In the genomic region with DNA sequence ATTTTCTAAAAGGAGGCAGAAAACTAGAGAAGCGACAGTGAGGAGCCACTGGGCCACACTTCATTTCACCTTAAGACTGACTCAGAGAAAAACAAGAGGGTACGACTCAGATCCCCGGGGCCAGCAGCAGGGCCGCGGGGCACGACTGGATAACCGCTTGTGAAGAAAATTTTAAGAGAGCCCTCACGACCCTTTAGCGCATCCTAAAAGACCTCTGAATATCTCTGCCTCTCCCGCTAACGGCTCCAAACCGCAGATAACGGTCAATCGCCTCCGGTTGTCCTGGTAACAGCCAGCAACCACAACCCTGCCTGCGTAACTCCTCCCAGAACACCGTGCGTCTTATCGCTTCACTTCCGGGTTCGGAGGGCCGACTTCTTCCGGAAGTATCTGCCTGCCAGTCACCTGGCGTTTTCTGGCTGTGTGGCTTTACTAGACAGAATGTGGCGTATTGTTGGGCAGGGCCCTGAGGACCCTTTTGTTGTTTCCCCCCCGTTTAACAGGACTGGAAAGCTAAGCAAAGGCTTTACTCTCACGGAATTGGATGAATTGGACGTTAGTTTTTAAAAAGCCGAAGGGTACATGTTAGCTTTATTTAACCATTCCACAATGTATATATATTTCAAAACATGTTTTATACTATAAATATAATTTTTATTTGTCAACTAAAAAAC, we compare ENCODE assay signal across 1 cellular context.
TF ChIP-seq lines count a peak whose summit lies in the region.

No MANE protein-coding gene starts in this region.

TF ChIP-seq in HepG2, 621 proteins besides CTCF, POLR2A, EP300 and RAD21 (continued from another document and continues in another):
- TF ChIP-seq, protein P1, sequence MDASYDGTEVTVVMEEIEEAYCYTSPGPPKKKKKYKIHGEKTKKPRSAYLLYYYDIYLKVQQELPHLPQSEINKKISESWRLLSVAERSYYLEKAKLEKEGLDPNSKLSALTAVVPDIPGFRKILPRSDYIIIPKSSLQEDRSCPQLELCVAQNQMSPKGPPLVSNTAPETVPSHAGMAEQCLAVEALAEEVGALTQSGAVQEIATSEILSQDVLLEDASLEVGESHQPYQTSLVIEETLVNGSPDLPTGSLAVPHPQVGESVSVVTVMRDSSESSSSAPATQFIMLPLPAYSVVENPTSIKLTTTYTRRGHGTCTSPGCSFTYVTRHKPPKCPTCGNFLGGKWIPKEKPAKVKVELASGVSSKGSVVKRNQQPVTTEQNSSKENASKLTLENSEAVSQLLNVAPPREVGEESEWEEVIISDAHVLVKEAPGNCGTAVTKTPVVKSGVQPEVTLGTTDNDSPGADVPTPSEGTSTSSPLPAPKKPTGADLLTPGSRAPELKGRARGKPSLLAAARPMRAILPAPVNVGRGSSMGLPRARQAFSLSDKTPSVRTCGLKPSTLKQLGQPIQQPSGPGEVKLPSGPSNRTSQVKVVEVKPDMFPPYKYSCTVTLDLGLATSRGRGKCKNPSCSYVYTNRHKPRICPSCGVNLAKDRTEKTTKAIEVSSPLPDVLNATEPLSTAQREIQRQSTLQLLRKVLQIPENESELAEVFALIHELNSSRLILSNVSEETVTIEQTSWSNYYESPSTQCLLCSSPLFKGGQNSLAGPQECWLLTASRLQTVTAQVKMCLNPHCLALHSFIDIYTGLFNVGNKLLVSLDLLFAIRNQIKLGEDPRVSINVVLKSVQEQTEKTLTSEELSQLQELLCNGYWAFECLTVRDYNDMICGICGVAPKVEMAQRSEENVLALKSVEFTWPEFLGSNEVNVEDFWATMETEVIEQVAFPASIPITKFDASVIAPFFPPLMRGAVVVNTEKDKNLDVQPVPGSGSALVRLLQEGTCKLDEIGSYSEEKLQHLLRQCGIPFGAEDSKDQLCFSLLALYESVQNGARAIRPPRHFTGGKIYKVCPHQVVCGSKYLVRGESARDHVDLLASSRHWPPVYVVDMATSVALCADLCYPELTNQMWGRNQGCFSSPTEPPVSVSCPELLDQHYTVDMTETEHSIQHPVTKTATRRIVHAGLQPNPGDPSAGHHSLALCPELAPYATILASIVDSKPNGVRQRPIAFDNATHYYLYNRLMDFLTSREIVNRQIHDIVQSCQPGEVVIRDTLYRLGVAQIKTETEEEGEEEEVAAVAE (CRISPR knock-in tag; IDR thresholded peaks at IDR 0.05; ENCODE audit: borderline replicate concordance), result peak; percentile 98
- TF ChIP-seq ATAD3A (CRISPR knock-in tag; IDR thresholded peaks at IDR 0.05), result no peak
- no peak for TF ChIP-seq ZNF75D (CRISPR knock-in tag; IDR thresholded peaks at IDR 0.05; ENCODE audit: borderline replicate concordance)
- TF ChIP-seq, protein P2, sequence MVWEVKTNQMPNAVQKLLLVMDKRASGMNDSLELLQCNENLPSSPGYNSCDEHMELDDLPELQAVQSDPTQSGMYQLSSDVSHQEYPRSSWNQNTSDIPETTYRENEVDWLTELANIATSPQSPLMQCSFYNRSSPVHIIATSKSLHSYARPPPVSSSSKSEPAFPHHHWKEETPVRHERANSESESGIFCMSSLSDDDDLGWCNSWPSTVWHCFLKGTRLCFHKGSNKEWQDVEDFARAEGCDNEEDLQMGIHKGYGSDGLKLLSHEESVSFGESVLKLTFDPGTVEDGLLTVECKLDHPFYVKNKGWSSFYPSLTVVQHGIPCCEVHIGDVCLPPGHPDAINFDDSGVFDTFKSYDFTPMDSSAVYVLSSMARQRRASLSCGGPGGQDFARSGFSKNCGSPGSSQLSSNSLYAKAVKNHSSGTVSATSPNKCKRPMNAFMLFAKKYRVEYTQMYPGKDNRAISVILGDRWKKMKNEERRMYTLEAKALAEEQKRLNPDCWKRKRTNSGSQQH (CRISPR knock-in tag; IDR thresholded peaks at IDR 0.05; ENCODE audit: low read depth), result peak; percentile 79; the same call in 1 of the 2 replicates
- TF ChIP-seq TEAD2 (CRISPR knock-in tag; IDR thresholded peaks at IDR 0.05), result no peak
- TF ChIP-seq ATF7-NPFF (CRISPR knock-in tag; IDR thresholded peaks at IDR 0.05; ENCODE audit: low read depth), result peak; percentile 28; the same call in 1 of the 2 replicates
- TF ChIP-seq ATRX (CRISPR knock-in tag; IDR thresholded peaks at IDR 0.05; ENCODE audit: borderline replicate concordance), result no peak
- no peak for TF ChIP-seq ZC3H4 (CRISPR knock-in tag; IDR thresholded peaks at IDR 0.05; ENCODE audit: borderline replicate concordance)
- no peak for TF ChIP-seq NPAS2 (CRISPR knock-in tag; IDR thresholded peaks at IDR 0.05; ENCODE audit: borderline replicate concordance)
- TF ChIP-seq ZSCAN20 (CRISPR knock-in tag; IDR thresholded peaks at IDR 0.05; ENCODE audit: borderline replicate concordance), result no peak
- no peak for TF ChIP-seq FOXM1 (CRISPR knock-in tag; IDR thresholded peaks at IDR 0.05)
- TF ChIP-seq ZNF496 (CRISPR knock-in tag; IDR thresholded peaks at IDR 0.05; ENCODE audit: insufficient replicate concordance), result no peak
- no peak for TF ChIP-seq REXO4 (CRISPR knock-in tag; IDR thresholded peaks at IDR 0.05; ENCODE audit: borderline replicate concordance)
- TF ChIP-seq, protein P3, sequence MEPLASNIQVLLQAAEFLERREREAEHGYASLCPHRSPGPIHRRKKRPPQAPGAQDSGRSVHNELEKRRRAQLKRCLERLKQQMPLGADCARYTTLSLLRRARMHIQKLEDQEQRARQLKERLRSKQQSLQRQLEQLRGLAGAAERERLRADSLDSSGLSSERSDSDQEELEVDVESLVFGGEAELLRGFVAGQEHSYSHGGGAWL (CRISPR knock-in tag; IDR thresholded peaks at IDR 0.05), result no peak
- no peak for TF ChIP-seq ZNF816 (CRISPR knock-in tag; IDR thresholded peaks at IDR 0.05; ENCODE audit: borderline replicate concordance)
- no peak for TF ChIP-seq KDM5A (IDR thresholded peaks at IDR 0.05; ENCODE audit: borderline replicate concordance, low read length)
- TF ChIP-seq ZNF550 (CRISPR knock-in tag; IDR thresholded peaks at IDR 0.05; ENCODE audit: borderline replicate concordance), result no peak
- TF ChIP-seq ZNF292 (CRISPR knock-in tag; IDR thresholded peaks at IDR 0.05; ENCODE audit: borderline replicate concordance, low read depth), result no peak
- TF ChIP-seq HDAC1 (CRISPR knock-in tag; IDR thresholded peaks at IDR 0.05), result peak; percentile 61
- 0 out of 2 replicates have a peak, but pooled peaks have one; percentile 51 for TF ChIP-seq TBX2 (CRISPR knock-in tag; IDR thresholded peaks at IDR 0.05; ENCODE audit: borderline replicate concordance)
- TF ChIP-seq, protein P4, sequence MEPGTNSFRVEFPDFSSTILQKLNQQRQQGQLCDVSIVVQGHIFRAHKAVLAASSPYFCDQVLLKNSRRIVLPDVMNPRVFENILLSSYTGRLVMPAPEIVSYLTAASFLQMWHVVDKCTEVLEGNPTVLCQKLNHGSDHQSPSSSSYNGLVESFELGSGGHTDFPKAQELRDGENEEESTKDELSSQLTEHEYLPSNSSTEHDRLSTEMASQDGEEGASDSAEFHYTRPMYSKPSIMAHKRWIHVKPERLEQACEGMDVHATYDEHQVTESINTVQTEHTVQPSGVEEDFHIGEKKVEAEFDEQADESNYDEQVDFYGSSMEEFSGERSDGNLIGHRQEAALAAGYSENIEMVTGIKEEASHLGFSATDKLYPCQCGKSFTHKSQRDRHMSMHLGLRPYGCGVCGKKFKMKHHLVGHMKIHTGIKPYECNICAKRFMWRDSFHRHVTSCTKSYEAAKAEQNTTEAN (CRISPR knock-in tag; conservative IDR thresholded peaks at IDR 0.05), result no peak
- no peak for TF ChIP-seq SNAPC2 (CRISPR knock-in tag; IDR thresholded peaks at IDR 0.05)
- TF ChIP-seq NFATC3 (CRISPR knock-in tag; IDR thresholded peaks at IDR 0.05), result no peak
- TF ChIP-seq, protein P5, sequence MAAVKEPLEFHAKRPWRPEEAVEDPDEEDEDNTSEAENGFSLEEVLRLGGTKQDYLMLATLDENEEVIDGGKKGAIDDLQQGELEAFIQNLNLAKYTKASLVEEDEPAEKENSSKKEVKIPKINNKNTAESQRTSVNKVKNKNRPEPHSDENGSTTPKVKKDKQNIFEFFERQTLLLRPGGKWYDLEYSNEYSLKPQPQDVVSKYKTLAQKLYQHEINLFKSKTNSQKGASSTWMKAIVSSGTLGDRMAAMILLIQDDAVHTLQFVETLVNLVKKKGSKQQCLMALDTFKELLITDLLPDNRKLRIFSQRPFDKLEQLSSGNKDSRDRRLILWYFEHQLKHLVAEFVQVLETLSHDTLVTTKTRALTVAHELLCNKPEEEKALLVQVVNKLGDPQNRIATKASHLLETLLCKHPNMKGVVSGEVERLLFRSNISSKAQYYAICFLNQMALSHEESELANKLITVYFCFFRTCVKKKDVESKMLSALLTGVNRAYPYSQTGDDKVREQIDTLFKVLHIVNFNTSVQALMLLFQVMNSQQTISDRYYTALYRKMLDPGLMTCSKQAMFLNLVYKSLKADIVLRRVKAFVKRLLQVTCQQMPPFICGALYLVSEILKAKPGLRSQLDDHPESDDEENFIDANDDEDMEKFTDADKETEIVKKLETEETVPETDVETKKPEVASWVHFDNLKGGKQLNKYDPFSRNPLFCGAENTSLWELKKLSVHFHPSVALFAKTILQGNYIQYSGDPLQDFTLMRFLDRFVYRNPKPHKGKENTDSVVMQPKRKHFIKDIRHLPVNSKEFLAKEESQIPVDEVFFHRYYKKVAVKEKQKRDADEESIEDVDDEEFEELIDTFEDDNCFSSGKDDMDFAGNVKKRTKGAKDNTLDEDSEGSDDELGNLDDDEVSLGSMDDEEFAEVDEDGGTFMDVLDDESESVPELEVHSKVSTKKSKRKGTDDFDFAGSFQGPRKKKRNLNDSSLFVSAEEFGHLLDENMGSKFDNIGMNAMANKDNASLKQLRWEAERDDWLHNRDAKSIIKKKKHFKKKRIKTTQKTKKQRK (IDR thresholded peaks at IDR 0.05; ENCODE audit: low read length), result no peak
- no peak for TF ChIP-seq HMGA1 (CRISPR knock-in tag; conservative IDR thresholded peaks at IDR 0.05)
- peak; percentile 77 for TF ChIP-seq ZNF614 (CRISPR knock-in tag; IDR thresholded peaks at IDR 0.05; ENCODE audit: borderline replicate concordance)
- no peak for TF ChIP-seq CHD2 (IDR thresholded peaks at IDR 0.05; ENCODE audit: low read depth, low read length)
- no peak for TF ChIP-seq PHB2 (IDR thresholded peaks at IDR 0.05; ENCODE audit: partially characterized antibody)
- TF ChIP-seq SMAD9 (CRISPR knock-in tag; IDR thresholded peaks at IDR 0.05), result no peak
- TF ChIP-seq, protein P6, sequence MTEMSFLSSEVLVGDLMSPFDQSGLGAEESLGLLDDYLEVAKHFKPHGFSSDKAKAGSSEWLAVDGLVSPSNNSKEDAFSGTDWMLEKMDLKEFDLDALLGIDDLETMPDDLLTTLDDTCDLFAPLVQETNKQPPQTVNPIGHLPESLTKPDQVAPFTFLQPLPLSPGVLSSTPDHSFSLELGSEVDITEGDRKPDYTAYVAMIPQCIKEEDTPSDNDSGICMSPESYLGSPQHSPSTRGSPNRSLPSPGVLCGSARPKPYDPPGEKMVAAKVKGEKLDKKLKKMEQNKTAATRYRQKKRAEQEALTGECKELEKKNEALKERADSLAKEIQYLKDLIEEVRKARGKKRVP (CRISPR knock-in tag; IDR thresholded peaks at IDR 0.05), result no peak; a peak in 1 of 4 replicates
- no peak for TF ChIP-seq MAFG (CRISPR knock-in tag; IDR thresholded peaks at IDR 0.05)
- no peak for TF ChIP-seq CBX1 (IDR thresholded peaks at IDR 0.05; ENCODE audit: low read depth)
- no peak for TF ChIP-seq ZNF891 (CRISPR knock-in tag; IDR thresholded peaks at IDR 0.05)
- TF ChIP-seq, protein P7, sequence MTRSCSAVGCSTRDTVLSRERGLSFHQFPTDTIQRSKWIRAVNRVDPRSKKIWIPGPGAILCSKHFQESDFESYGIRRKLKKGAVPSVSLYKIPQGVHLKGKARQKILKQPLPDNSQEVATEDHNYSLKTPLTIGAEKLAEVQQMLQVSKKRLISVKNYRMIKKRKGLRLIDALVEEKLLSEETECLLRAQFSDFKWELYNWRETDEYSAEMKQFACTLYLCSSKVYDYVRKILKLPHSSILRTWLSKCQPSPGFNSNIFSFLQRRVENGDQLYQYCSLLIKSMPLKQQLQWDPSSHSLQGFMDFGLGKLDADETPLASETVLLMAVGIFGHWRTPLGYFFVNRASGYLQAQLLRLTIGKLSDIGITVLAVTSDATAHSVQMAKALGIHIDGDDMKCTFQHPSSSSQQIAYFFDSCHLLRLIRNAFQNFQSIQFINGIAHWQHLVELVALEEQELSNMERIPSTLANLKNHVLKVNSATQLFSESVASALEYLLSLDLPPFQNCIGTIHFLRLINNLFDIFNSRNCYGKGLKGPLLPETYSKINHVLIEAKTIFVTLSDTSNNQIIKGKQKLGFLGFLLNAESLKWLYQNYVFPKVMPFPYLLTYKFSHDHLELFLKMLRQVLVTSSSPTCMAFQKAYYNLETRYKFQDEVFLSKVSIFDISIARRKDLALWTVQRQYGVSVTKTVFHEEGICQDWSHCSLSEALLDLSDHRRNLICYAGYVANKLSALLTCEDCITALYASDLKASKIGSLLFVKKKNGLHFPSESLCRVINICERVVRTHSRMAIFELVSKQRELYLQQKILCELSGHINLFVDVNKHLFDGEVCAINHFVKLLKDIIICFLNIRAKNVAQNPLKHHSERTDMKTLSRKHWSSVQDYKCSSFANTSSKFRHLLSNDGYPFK (CRISPR knock-in tag; IDR thresholded peaks at IDR 0.05; ENCODE audit: borderline replicate concordance), result peak; percentile 85
- TF ChIP-seq, protein P8, sequence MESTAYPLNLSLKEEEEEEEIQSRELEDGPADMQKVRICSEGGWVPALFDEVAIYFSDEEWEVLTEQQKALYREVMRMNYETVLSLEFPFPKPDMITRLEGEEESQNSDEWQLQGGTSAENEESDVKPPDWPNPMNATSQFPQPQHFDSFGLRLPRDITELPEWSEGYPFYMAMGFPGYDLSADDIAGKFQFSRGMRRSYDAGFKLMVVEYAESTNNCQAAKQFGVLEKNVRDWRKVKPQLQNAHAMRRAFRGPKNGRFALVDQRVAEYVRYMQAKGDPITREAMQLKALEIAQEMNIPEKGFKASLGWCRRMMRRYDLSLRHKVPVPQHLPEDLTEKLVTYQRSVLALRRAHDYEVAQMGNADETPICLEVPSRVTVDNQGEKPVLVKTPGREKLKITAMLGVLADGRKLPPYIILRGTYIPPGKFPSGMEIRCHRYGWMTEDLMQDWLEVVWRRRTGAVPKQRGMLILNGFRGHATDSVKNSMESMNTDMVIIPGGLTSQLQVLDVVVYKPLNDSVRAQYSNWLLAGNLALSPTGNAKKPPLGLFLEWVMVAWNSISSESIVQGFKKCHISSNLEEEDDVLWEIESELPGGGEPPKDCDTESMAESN (CRISPR knock-in tag; conservative IDR thresholded peaks at IDR 0.05), result no peak
- TF ChIP-seq KLF12 (CRISPR knock-in tag; IDR thresholded peaks at IDR 0.05; ENCODE audit: borderline replicate concordance), result no peak
- TF ChIP-seq SIN3A (IDR thresholded peaks at IDR 0.05; ENCODE audit: borderline replicate concordance, low read depth, low read length), result peak; percentile 95
- TF ChIP-seq ZNF7 (CRISPR knock-in tag; IDR thresholded peaks at IDR 0.05), result no peak
- no peak for TF ChIP-seq BHLHE40 (IDR thresholded peaks at IDR 0.05; ENCODE audit: low read length)
- peak; percentile 53; the same call in 1 of the 2 replicates for TF ChIP-seq MXD4 (CRISPR knock-in tag; IDR thresholded peaks at IDR 0.05)
- TF ChIP-seq AKAP8 (CRISPR knock-in tag; IDR thresholded peaks at IDR 0.05), result no peak
